Comparison of ENCODE assay signal across 1 cellular context in the genomic region with DNA sequence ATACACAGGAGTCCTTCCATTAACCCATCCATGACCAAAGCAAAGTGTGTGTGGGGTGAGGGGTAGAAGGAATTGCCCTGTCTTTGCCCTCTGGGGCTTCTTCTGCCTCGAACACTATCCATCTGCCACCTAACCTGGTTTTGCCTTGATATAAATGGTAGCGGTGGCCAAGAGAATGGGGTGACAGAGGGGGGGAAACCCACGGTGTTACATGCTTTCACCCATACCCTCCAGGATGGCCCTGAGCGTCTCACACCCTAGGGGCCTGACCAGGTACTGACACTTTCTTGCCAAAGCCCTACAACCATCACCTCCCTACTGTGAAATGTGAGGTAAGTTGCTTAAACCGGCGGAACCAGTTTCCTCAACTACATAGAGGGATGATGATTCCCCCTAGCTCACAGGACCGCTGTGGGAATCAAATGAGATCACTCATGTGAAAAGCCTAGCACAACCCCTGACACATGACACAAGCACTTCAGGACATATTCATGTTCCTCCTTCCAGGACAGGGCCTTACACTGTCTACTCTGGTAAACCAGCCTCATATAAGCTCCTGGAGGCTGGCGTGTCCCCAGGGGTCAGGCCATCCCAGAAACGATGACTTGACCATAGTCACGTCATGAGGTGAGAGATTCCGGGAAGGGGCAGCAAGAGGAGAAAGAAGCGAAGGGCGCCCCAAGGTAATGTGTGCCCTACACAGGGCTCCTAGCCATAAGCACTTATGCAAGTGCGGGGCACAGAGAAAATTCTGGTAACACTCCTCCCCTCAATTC.
TF ChIP-seq lines count a peak whose summit lies in the region.

No MANE protein-coding gene starts in this region.

TF ChIP-seq in GM12878, 131 proteins besides CTCF, POLR2A, EP300 and RAD21 (continued from another document and continues in another):
- TF ChIP-seq, protein P1, sequence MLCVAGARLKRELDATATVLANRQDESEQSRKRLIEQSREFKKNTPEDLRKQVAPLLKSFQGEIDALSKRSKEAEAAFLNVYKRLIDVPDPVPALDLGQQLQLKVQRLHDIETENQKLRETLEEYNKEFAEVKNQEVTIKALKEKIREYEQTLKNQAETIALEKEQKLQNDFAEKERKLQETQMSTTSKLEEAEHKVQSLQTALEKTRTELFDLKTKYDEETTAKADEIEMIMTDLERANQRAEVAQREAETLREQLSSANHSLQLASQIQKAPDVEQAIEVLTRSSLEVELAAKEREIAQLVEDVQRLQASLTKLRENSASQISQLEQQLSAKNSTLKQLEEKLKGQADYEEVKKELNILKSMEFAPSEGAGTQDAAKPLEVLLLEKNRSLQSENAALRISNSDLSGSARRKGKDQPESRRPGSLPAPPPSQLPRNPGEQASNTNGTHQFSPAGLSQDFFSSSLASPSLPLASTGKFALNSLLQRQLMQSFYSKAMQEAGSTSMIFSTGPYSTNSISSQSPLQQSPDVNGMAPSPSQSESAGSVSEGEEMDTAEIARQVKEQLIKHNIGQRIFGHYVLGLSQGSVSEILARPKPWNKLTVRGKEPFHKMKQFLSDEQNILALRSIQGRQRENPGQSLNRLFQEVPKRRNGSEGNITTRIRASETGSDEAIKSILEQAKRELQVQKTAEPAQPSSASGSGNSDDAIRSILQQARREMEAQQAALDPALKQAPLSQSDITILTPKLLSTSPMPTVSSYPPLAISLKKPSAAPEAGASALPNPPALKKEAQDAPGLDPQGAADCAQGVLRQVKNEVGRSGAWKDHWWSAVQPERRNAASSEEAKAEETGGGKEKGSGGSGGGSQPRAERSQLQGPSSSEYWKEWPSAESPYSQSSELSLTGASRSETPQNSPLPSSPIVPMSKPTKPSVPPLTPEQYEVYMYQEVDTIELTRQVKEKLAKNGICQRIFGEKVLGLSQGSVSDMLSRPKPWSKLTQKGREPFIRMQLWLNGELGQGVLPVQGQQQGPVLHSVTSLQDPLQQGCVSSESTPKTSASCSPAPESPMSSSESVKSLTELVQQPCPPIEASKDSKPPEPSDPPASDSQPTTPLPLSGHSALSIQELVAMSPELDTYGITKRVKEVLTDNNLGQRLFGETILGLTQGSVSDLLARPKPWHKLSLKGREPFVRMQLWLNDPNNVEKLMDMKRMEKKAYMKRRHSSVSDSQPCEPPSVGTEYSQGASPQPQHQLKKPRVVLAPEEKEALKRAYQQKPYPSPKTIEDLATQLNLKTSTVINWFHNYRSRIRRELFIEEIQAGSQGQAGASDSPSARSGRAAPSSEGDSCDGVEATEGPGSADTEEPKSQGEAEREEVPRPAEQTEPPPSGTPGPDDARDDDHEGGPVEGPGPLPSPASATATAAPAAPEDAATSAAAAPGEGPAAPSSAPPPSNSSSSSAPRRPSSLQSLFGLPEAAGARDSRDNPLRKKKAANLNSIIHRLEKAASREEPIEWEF (IDR thresholded peaks at IDR 0.05; ENCODE audit: insufficient replicate concordance, low read depth, low read length): peak; percentile 81
- TF ChIP-seq, protein P2, sequence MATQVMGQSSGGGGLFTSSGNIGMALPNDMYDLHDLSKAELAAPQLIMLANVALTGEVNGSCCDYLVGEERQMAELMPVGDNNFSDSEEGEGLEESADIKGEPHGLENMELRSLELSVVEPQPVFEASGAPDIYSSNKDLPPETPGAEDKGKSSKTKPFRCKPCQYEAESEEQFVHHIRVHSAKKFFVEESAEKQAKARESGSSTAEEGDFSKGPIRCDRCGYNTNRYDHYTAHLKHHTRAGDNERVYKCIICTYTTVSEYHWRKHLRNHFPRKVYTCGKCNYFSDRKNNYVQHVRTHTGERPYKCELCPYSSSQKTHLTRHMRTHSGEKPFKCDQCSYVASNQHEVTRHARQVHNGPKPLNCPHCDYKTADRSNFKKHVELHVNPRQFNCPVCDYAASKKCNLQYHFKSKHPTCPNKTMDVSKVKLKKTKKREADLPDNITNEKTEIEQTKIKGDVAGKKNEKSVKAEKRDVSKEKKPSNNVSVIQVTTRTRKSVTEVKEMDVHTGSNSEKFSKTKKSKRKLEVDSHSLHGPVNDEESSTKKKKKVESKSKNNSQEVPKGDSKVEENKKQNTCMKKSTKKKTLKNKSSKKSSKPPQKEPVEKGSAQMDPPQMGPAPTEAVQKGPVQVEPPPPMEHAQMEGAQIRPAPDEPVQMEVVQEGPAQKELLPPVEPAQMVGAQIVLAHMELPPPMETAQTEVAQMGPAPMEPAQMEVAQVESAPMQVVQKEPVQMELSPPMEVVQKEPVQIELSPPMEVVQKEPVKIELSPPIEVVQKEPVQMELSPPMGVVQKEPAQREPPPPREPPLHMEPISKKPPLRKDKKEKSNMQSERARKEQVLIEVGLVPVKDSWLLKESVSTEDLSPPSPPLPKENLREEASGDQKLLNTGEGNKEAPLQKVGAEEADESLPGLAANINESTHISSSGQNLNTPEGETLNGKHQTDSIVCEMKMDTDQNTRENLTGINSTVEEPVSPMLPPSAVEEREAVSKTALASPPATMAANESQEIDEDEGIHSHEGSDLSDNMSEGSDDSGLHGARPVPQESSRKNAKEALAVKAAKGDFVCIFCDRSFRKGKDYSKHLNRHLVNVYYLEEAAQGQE (IDR thresholded peaks at IDR 0.05; ENCODE audit: low read depth, low read length): no peak
- TF ChIP-seq, protein P3, sequence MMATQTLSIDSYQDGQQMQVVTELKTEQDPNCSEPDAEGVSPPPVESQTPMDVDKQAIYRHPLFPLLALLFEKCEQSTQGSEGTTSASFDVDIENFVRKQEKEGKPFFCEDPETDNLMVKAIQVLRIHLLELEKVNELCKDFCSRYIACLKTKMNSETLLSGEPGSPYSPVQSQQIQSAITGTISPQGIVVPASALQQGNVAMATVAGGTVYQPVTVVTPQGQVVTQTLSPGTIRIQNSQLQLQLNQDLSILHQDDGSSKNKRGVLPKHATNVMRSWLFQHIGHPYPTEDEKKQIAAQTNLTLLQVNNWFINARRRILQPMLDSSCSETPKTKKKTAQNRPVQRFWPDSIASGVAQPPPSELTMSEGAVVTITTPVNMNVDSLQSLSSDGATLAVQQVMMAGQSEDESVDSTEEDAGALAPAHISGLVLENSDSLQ (IDR thresholded peaks at IDR 0.05): peak; percentile 28; the same call in 1 of the 2 replicates
- TF ChIP-seq KAT2A (conservative IDR thresholded peaks at IDR 0.05; ENCODE audit: control insufficient read depth, low read depth, low read length) (no peak), ZNF24 (IDR thresholded peaks at IDR 0.05) (peak; percentile 55; the same call in 1 of the 2 replicates), SMARCA5 (IDR thresholded peaks at IDR 0.05) (peak; percentile 90), YY1 (IDR thresholded peaks at IDR 0.05; ENCODE audit: low read depth, low read length) (peak; percentile 69; the same call in 1 of the 2 replicates), SMAD5 (IDR thresholded peaks at IDR 0.05; ENCODE audit: low read depth) (0 out of 2 replicates have a peak, but pooled peaks have one; percentile 44), CBFB (IDR thresholded peaks at IDR 0.05; ENCODE audit: low read depth) (0 out of 2 replicates have a peak, but pooled peaks have one; percentile 38), JUND (IDR thresholded peaks at IDR 0.05; ENCODE audit: low read depth, low read length) (no peak), MTA2 (IDR thresholded peaks at IDR 0.05; ENCODE audit: low read depth) (peak; percentile 72; the same call in 1 of the 2 replicates), WRNIP1 (IDR thresholded peaks at IDR 0.05; ENCODE audit: borderline replicate concordance, low read depth, low read length) (0 out of 2 replicates have a peak, but pooled peaks have one; percentile 22), IKZF1 (conservative IDR thresholded peaks at IDR 0.05) (peak; percentile 86), EGR1 (IDR thresholded peaks at IDR 0.05; ENCODE audit: borderline replicate concordance in 1 of 2, low read depth in 2 of 2, low read length in 2 of 2) (no peak), CREB1 (IDR thresholded peaks at IDR 0.05; ENCODE audit: low read depth) (peak; percentile 76; the same call in 1 of the 2 replicates), FOXM1 (IDR thresholded peaks at IDR 0.05; ENCODE audit: low read depth, low read length) (peak; percentile 58; the same call in 1 of the 2 replicates), RUNX3 (IDR thresholded peaks at IDR 0.05; ENCODE audit: low read length) (peak; percentile 45), RAD51 (IDR thresholded peaks at IDR 0.05) (peak; percentile 75), PML (IDR thresholded peaks at IDR 0.05; ENCODE audit: low read length) (no peak), KLF5 (IDR thresholded peaks at IDR 0.05; ENCODE audit: partially characterized antibody) (peak; percentile 41), PAX5 (IDR thresholded peaks at IDR 0.05; ENCODE audit: borderline replicate concordance, low read depth, low read length) (no peak; the same call in 1 of the 2 replicates), BRCA1 (IDR thresholded peaks at IDR 0.05; ENCODE audit: low read depth, low read length) (no peak), SUZ12 (IDR thresholded peaks at IDR 0.05; ENCODE audit: unreplicated experiment) (no peak), IRF4 (IDR thresholded peaks at IDR 0.05; ENCODE audit: low read depth, low read length) (peak; percentile 26; the same call in 1 of the 2 replicates), POLR2AphosphoS2 (IDR thresholded peaks at IDR 0.05; ENCODE audit: low read depth, low read length) (peak; percentile 68; the same call in 1 of the 2 replicates), BACH1 (IDR thresholded peaks at IDR 0.05; ENCODE audit: borderline replicate concordance) (peak; percentile 50; the same call in 1 of the 2 replicates)
- TF ChIP-seq, protein P4, sequence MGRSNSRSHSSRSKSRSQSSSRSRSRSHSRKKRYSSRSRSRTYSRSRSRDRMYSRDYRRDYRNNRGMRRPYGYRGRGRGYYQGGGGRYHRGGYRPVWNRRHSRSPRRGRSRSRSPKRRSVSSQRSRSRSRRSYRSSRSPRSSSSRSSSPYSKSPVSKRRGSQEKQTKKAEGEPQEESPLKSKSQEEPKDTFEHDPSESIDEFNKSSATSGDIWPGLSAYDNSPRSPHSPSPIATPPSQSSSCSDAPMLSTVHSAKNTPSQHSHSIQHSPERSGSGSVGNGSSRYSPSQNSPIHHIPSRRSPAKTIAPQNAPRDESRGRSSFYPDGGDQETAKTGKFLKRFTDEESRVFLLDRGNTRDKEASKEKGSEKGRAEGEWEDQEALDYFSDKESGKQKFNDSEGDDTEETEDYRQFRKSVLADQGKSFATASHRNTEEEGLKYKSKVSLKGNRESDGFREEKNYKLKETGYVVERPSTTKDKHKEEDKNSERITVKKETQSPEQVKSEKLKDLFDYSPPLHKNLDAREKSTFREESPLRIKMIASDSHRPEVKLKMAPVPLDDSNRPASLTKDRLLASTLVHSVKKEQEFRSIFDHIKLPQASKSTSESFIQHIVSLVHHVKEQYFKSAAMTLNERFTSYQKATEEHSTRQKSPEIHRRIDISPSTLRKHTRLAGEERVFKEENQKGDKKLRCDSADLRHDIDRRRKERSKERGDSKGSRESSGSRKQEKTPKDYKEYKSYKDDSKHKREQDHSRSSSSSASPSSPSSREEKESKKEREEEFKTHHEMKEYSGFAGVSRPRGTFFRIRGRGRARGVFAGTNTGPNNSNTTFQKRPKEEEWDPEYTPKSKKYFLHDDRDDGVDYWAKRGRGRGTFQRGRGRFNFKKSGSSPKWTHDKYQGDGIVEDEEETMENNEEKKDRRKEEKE (IDR thresholded peaks at IDR 0.05): peak; percentile 54; the same call in 1 of the 2 replicates
- TF ChIP-seq, protein P5, sequence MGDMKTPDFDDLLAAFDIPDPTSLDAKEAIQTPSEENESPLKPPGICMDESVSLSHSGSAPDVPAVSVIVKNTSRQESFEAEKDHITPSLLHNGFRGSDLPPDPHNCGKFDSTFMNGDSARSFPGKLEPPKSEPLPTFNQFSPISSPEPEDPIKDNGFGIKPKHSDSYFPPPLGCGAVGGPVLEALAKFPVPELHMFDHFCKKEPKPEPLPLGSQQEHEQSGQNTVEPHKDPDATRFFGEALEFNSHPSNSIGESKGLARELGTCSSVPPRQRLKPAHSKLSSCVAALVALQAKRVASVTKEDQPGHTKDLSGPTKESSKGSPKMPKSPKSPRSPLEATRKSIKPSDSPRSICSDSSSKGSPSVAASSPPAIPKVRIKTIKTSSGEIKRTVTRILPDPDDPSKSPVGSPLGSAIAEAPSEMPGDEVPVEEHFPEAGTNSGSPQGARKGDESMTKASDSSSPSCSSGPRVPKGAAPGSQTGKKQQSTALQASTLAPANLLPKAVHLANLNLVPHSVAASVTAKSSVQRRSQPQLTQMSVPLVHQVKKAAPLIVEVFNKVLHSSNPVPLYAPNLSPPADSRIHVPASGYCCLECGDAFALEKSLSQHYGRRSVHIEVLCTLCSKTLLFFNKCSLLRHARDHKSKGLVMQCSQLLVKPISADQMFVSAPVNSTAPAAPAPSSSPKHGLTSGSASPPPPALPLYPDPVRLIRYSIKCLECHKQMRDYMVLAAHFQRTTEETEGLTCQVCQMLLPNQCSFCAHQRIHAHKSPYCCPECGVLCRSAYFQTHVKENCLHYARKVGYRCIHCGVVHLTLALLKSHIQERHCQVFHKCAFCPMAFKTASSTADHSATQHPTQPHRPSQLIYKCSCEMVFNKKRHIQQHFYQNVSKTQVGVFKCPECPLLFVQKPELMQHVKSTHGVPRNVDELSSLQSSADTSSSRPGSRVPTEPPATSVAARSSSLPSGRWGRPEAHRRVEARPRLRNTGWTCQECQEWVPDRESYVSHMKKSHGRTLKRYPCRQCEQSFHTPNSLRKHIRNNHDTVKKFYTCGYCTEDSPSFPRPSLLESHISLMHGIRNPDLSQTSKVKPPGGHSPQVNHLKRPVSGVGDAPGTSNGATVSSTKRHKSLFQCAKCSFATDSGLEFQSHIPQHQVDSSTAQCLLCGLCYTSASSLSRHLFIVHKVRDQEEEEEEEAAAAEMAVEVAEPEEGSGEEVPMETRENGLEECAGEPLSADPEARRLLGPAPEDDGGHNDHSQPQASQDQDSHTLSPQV (IDR thresholded peaks at IDR 0.05): 0 out of 2 replicates have a peak, but pooled peaks have one; percentile 41
- TF ChIP-seq, protein P6, sequence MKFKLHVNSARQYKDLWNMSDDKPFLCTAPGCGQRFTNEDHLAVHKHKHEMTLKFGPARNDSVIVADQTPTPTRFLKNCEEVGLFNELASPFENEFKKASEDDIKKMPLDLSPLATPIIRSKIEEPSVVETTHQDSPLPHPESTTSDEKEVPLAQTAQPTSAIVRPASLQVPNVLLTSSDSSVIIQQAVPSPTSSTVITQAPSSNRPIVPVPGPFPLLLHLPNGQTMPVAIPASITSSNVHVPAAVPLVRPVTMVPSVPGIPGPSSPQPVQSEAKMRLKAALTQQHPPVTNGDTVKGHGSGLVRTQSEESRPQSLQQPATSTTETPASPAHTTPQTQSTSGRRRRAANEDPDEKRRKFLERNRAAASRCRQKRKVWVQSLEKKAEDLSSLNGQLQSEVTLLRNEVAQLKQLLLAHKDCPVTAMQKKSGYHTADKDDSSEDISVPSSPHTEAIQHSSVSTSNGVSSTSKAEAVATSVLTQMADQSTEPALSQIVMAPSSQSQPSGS (IDR thresholded peaks at IDR 0.05; ENCODE audit: low read length): peak; percentile 70; the same call in 1 of the 2 replicates
- TF ChIP-seq, protein P7, sequence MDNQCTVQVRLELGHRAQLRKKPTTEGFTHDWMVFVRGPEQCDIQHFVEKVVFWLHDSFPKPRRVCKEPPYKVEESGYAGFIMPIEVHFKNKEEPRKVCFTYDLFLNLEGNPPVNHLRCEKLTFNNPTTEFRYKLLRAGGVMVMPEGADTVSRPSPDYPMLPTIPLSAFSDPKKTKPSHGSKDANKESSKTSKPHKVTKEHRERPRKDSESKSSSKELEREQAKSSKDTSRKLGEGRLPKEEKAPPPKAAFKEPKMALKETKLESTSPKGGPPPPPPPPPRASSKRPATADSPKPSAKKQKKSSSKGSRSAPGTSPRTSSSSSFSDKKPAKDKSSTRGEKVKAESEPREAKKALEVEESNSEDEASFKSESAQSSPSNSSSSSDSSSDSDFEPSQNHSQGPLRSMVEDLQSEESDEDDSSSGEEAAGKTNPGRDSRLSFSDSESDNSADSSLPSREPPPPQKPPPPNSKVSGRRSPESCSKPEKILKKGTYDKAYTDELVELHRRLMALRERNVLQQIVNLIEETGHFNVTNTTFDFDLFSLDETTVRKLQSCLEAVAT (IDR thresholded peaks at IDR 0.05): peak; percentile 88
